9 cellular contexts compared by ENCODE assay signal in genomic region chr20:45300961-45301360, GRCh38. TPM values are rescaled to one million over a fixed set of nuclear protein-coding genes. Genes with fewer than 3 reads are reported as not detected.
DNase-seq lines count a peak whose midpoint lies in the region; ATAC-seq and TF ChIP-seq lines count a peak whose summit lies in the region.
"Had no signal": no experiment of that assay in that cellular context is flagged by ENCODE, and none has a peak within 500 bp of the region (broad histone marks: within the 10 kb centered on the region; RNA-seq: fewer than 3 reads in every experiment).

No MANE protein-coding gene starts in this region.

- no peaks in the 10 kb centered on the region for H3K9me3 Mint-ChIP-seq in activated CD8-positive, alpha-beta memory T cell treated with anti-CD3 and anti-CD28 coated beads, Interleukin-2, amount 10 ng/mL, durations not matched to agents 7 days and 5 days (ENCODE audit: low read depth)
- no peaks in the 10 kb centered on the region for H3K9me3 Mint-ChIP-seq in memory B cell

- peak; percentile 75 for DNase-seq in activated CD8-positive, alpha-beta memory T cell treated with anti-CD3 and anti-CD28 coated beads, Interleukin-2, amount 10 ng/mL, durations not matched to agents 7 days and 5 days
- no peak for DNase-seq in activated CD8-positive, alpha-beta memory T cell treated with anti-CD3 and anti-CD28 coated beads, Interleukin-2, amount 50 U/mL, for 4 hours
- peak; percentile 35 for DNase-seq in activated T-cell treated with anti-CD3 and anti-CD28 coated beads, Interleukin-2, amount 50 U/mL, for 1 hour
- DNase-seq in memory B cell (ENCODE audit: low spot score in 2 of 2) (no peak), superior temporal gyrus (ENCODE audit: extremely low spot score) (no peak)

- peaks cover 1% of the 10 kb centered on the region for H3K36me3 Mint-ChIP-seq in activated CD8-positive, alpha-beta memory T cell treated with anti-CD3 and anti-CD28 coated beads, Interleukin-2, amount 10 ng/mL, durations not matched to agents 7 days and 5 days
- no peaks in the 10 kb centered on the region for H3K36me3 Mint-ChIP-seq in memory B cell

- TF ChIP-seq RAD21 in Ishikawa (IDR thresholded peaks at IDR 0.05; ENCODE audit: low read depth), result 0 out of 2 replicates have a peak, but pooled peaks have one; percentile 12

- ATAC-seq in activated CD8-positive, alpha-beta memory T cell treated with anti-CD3 and anti-CD28 coated beads, Interleukin-2, amount 10 ng/mL, durations not matched to agents 7 days and 5 days, result peak; percentile 69
- ATAC-seq in memory B cell (ENCODE audit: low read depth) (peak; percentile 76), HG03280 (IDR thresholded peaks at IDR 0.05; ENCODE audit: unreplicated experiment) (no peak), GM21576 (IDR thresholded peaks at IDR 0.05; ENCODE audit: unreplicated experiment) (no peak)

- H3K27ac Mint-ChIP-seq in activated CD8-positive, alpha-beta memory T cell treated with anti-CD3 and anti-CD28 coated beads, Interleukin-2, amount 10 ng/mL, durations not matched to agents 7 days and 5 days, result no peak overlapping the region
- H3K27ac Mint-ChIP-seq in memory B cell, result no peak overlapping the region

- no peak overlapping the region for H3K4me3 Mint-ChIP-seq in activated CD8-positive, alpha-beta memory T cell treated with anti-CD3 and anti-CD28 coated beads, Interleukin-2, amount 10 ng/mL, durations not matched to agents 7 days and 5 days
- no peak overlapping the region for H3K4me3 Mint-ChIP-seq in memory B cell

- CTCF ChIA-PET in activated CD8-positive, alpha-beta memory T cell treated with anti-CD3 and anti-CD28 coated beads, Interleukin-2, amount 10 ng/mL, durations not matched to agents 7 days and 5 days (lab: Charles Lee), result interaction anchor here (1.1 to 4.9 kb wide), 6 partner anchors 9 to 137 kb away, joined by 3 to 67 read pairs (median 14); no protein-coding TSS in a partner anchor

- TF ChIP-seq EP300 in Ishikawa (IDR thresholded peaks at IDR 0.05; ENCODE audit: borderline replicate concordance), result no peak

- H3K4me1 Mint-ChIP-seq in activated CD8-positive, alpha-beta memory T cell treated with anti-CD3 and anti-CD28 coated beads, Interleukin-2, amount 10 ng/mL, durations not matched to agents 7 days and 5 days, result peaks cover 42% of the 10 kb centered on the region
- H3K4me1 Mint-ChIP-seq in memory B cell, result no peaks in the 10 kb centered on the region

- peaks cover 29% of the 10 kb centered on the region for H3K27me3 Mint-ChIP-seq in activated CD8-positive, alpha-beta memory T cell treated with anti-CD3 and anti-CD28 coated beads, Interleukin-2, amount 10 ng/mL, durations not matched to agents 7 days and 5 days
- peaks cover 31% of the 10 kb centered on the region for H3K27me3 Mint-ChIP-seq in memory B cell

TF ChIP-seq in Ishikawa, 13 proteins besides CTCF, POLR2A, EP300 and RAD21:
- TF ChIP-seq CREB1 (IDR thresholded peaks at IDR 0.05; ENCODE audit: low read depth), result no peak
- TF ChIP-seq YY1 (IDR thresholded peaks at IDR 0.05; ENCODE audit: low read depth), result 0 out of 2 replicates have a peak, but pooled peaks have one; percentile 19
- TF ChIP-seq TCF12 (IDR thresholded peaks at IDR 0.05; ENCODE audit: low read depth), result no peak

RNA-seq across cellular contexts. Expression of gene RBPJL, which starts 5.7 kb away (rescaled TPM):
- total RNA-seq in activated CD8-positive, alpha-beta memory T cell treated with anti-CD3 and anti-CD28 coated beads, Interleukin-2, amount 10 ng/mL, durations not matched to agents 7 days and 5 days, result not detected
- total RNA-seq: right cardiac atrium had no signal

RNA-seq across cellular contexts. Expression of gene MATN4, which starts 7.1 kb away (rescaled TPM):
- 1 to 10 TPM in 1 of 2 experiments, under 1 TPM in 1; 0.64 to 2.2 TPM for total RNA-seq in activated CD8-positive, alpha-beta memory T cell treated with anti-CD3 and anti-CD28 coated beads, Interleukin-2, amount 10 ng/mL, durations not matched to agents 7 days and 5 days

RNA-seq across cellular contexts. Expression of gene SLPI, which starts 46.6 kb away (rescaled TPM):
- total RNA-seq in activated CD8-positive, alpha-beta memory T cell treated with anti-CD3 and anti-CD28 coated beads, Interleukin-2, amount 10 ng/mL, durations not matched to agents 7 days and 5 days, result not detected

RNA-seq across cellular contexts. Expression of gene SDC4, which starts 47.3 kb away (rescaled TPM):
- 10 to 100 TPM; 15.0 to 50.7 TPM for total RNA-seq in activated CD8-positive, alpha-beta memory T cell treated with anti-CD3 and anti-CD28 coated beads, Interleukin-2, amount 10 ng/mL, durations not matched to agents 7 days and 5 days

Comparison
In these comparisons a context has a peak if more than half of its experiments do, and no peak if none do; other contexts are left out.
1. DNase-seq: peak in activated CD8-positive, alpha-beta memory T cell treated with anti-CD3 and anti-CD28 coated beads, Interleukin-2, amount 10 ng/mL, durations not matched to agents 7 days and 5 days (single experiment) and activated T-cell treated with anti-CD3 and anti-CD28 coated beads, Interleukin-2, amount 50 U/mL, for 1 hour (single experiment); none in activated CD8-positive, alpha-beta memory T cell treated with anti-CD3 and anti-CD28 coated beads, Interleukin-2, amount 50 U/mL, for 4 hours (single experiment), memory B cell (0 of 2) and superior temporal gyrus (single experiment).
2. ATAC-seq: peak in activated CD8-positive, alpha-beta memory T cell treated with anti-CD3 and anti-CD28 coated beads, Interleukin-2, amount 10 ng/mL, durations not matched to agents 7 days and 5 days (single experiment) and memory B cell (single experiment); none in HG03280 (single experiment) and GM21576 (single experiment).